ENCODE assay signal across 18 cellular contexts in genomic region chr11:10798330-10798980, GRCh38. TPM values are rescaled to one million over a fixed set of nuclear protein-coding genes. Genes with fewer than 3 reads are reported as not detected.
DNase-seq lines count a peak whose midpoint lies in the region; ATAC-seq lines count a peak whose summit lies in the region.
"Had no signal": no experiment of that assay in that cellular context is flagged by ENCODE, and none has a peak within 500 bp of the region (broad histone marks: within the 10 kb centered on the region; RNA-seq: fewer than 3 reads in every experiment).

No MANE protein-coding gene starts in this region.

- CTCF ChIA-PET in activated CD4-positive, alpha-beta T cell treated with anti-CD3 and anti-CD28 coated beads, Interleukin-2, amount 10 ng/mL, durations not matched to agents 7 days and 5 days (lab: Charles Lee): interaction anchor here (0.8 to 1.0 kb wide), 3 partner anchors 9 to 81 kb away, joined by 3 read pairs; no protein-coding TSS in a partner anchor

- H3K4me1 Mint-ChIP-seq in activated CD4-positive, alpha-beta T cell treated with anti-CD3 and anti-CD28 coated beads, Interleukin-2, amount 10 ng/mL, durations not matched to agents 7 days and 5 days: peaks cover 61% of the 10 kb centered on the region
- peaks cover 57% of the 10 kb centered on the region for H3K4me1 Mint-ChIP-seq in activated naive CD8-positive, alpha-beta T cell treated with anti-CD3 and anti-CD28 coated beads, Interleukin-2, amount 50 U/mL, for 24 hours
- peaks cover 38 to 55% of the 10 kb centered on the region in 2 donors for H3K4me1 Mint-ChIP-seq in natural killer cell treated with Interleukin-12 subunit alpha and Interleukin-12 subunit beta and Interleukin-15 and Interleukin-18, amount 100 ng/mL, for 72 hours (ENCODE audit: low read depth in 2 of 2)

- H3K4me3 Mint-ChIP-seq in activated CD4-positive, alpha-beta T cell treated with anti-CD3 and anti-CD28 coated beads, Interleukin-2, amount 10 ng/mL, durations not matched to agents 7 days and 5 days: no peak overlapping the region
- H3K4me3 Mint-ChIP-seq in activated naive CD8-positive, alpha-beta T cell treated with anti-CD3 and anti-CD28 coated beads, Interleukin-2, amount 50 U/mL, for 24 hours: no peak overlapping the region
- peak overlapping the region; percentile 21 for H3K4me3 Mint-ChIP-seq in natural killer cell treated with Interleukin-12 subunit alpha and Interleukin-12 subunit beta and Interleukin-15 and Interleukin-18, amount 100 ng/mL, for 72 hours

- DNase-seq in activated CD4-positive, alpha-beta T cell treated with anti-CD3 and anti-CD28 coated beads, Interleukin-2, amount 10 ng/mL, durations not matched to agents 7 days and 5 days: no peak
- DNase-seq in activated CD4-positive, alpha-beta T cell treated with anti-CD3 and anti-CD28 coated beads for 48 hours: no peak
- DNase-seq in NAMALWA (ENCODE audit: low spot score) (peak; percentile 22), occipital lobe (lab: John Stamatoyannopoulos, UW) (no peak), D341Med (ENCODE audit: low spot score) (no peak)
- DNase-seq in activated naive CD8-positive, alpha-beta T cell treated with anti-CD3 and anti-CD28 coated beads, Interleukin-2, amount 50 U/mL, for 24 hours: no peak
- no peak for DNase-seq in natural killer cell treated with Interleukin-12 subunit alpha and Interleukin-12 subunit beta and Interleukin-15 and Interleukin-18, amount 100 ng/mL, for 72 hours (ENCODE audit: low spot score)
- no peak for DNase-seq in stimulated activated CD4-positive, alpha-beta T cell treated with anti-CD3 and anti-CD28 coated beads, Interleukin-12 subunit alpha, Interleukin-12 subunit beta, amount 100 ng/mL, for 4 hours
- DNase-seq: adrenal gland; C1 segment of cervical spinal cord; central memory CD4-positive, alpha-beta T cell; effector CD4-positive, alpha-beta T cell; hypothalamus; NCI-H1092 treated with DMSO at 0.1 percent for 48 hours; PC-9; stimulated activated CD4-positive, alpha-beta T cell treated with anti-CD3 and anti-CD28 coated beads, Interleukin-15, amount 100 ng/mL, for 24 hours had no signal

- H3K27ac Mint-ChIP-seq in activated CD4-positive, alpha-beta T cell treated with anti-CD3 and anti-CD28 coated beads, Interleukin-2, amount 10 ng/mL, durations not matched to agents 7 days and 5 days: peak overlapping the region; percentile 11
- H3K27ac Mint-ChIP-seq in activated naive CD8-positive, alpha-beta T cell treated with anti-CD3 and anti-CD28 coated beads, Interleukin-2, amount 50 U/mL, for 24 hours: peak overlapping the region; percentile 67
- peak overlapping the region; percentile 48 to 75 for H3K27ac Mint-ChIP-seq in natural killer cell treated with Interleukin-12 subunit alpha and Interleukin-12 subunit beta and Interleukin-15 and Interleukin-18, amount 100 ng/mL, for 72 hours

- H3K27me3 Mint-ChIP-seq in activated CD4-positive, alpha-beta T cell treated with anti-CD3 and anti-CD28 coated beads, Interleukin-2, amount 10 ng/mL, durations not matched to agents 7 days and 5 days: no peaks in the 10 kb centered on the region
- H3K27me3 Mint-ChIP-seq in activated naive CD8-positive, alpha-beta T cell treated with anti-CD3 and anti-CD28 coated beads, Interleukin-2, amount 50 U/mL, for 24 hours: peaks cover 2% of the 10 kb centered on the region
- no peaks in the 10 kb centered on the region for H3K27me3 Mint-ChIP-seq in natural killer cell treated with Interleukin-12 subunit alpha and Interleukin-12 subunit beta and Interleukin-15 and Interleukin-18, amount 100 ng/mL, for 72 hours
- H3K27me3 Mint-ChIP-seq: stimulated activated naive CD8-positive, alpha-beta T cell treated with anti-CD3 and anti-CD28 coated beads, Interleukin-15, Interleukin-2, amounts not matched to agents 100 ng/mL and 50 ng/mL, for 24 hours had no signal

- POLR2A ChIA-PET in activated CD4-positive, alpha-beta T cell treated with anti-CD3 and anti-CD28 coated beads, Interleukin-2, amount 10 ng/mL, durations not matched to agents 7 days and 5 days (lab: Charles Lee): interaction anchor here (0.6 to 1.3 kb wide), 2 partner anchors 11 to 32 kb away, joined by 3 to 9 read pairs; partner anchors contain the start of gene EIF4G2

- no peaks in the 10 kb centered on the region for H3K9me3 Mint-ChIP-seq in activated CD4-positive, alpha-beta T cell treated with anti-CD3 and anti-CD28 coated beads, Interleukin-2, amount 10 ng/mL, durations not matched to agents 7 days and 5 days
- no peaks in the 10 kb centered on the region for H3K9me3 Mint-ChIP-seq in activated naive CD8-positive, alpha-beta T cell treated with anti-CD3 and anti-CD28 coated beads, Interleukin-2, amount 50 U/mL, for 24 hours
- H3K9me3 Mint-ChIP-seq in natural killer cell treated with Interleukin-12 subunit alpha and Interleukin-12 subunit beta and Interleukin-15 and Interleukin-18, amount 100 ng/mL, for 72 hours: no peaks in the 10 kb centered on the region
- H3K9me3 Mint-ChIP-seq: stimulated activated naive CD8-positive, alpha-beta T cell treated with anti-CD3 and anti-CD28 coated beads, Interleukin-15, Interleukin-2, amounts not matched to agents 100 ng/mL and 50 ng/mL, for 24 hours had no signal

- H3K36me3 Mint-ChIP-seq in activated CD4-positive, alpha-beta T cell treated with anti-CD3 and anti-CD28 coated beads, Interleukin-2, amount 10 ng/mL, durations not matched to agents 7 days and 5 days (ENCODE audit: low read depth): peaks cover 78% of the 10 kb centered on the region
- H3K36me3 Mint-ChIP-seq in activated naive CD8-positive, alpha-beta T cell treated with anti-CD3 and anti-CD28 coated beads, Interleukin-2, amount 50 U/mL, for 24 hours (ENCODE audit: low read depth): peaks cover 76% of the 10 kb centered on the region
- H3K36me3 Mint-ChIP-seq in natural killer cell treated with Interleukin-12 subunit alpha and Interleukin-12 subunit beta and Interleukin-15 and Interleukin-18, amount 100 ng/mL, for 72 hours: peaks cover 59% of the 10 kb centered on the region

- no peak for ATAC-seq in activated naive CD8-positive, alpha-beta T cell treated with anti-CD3 and anti-CD28 coated beads, Interleukin-2, amount 50 U/mL, for 24 hours
- ATAC-seq in natural killer cell treated with Interleukin-12 subunit alpha and Interleukin-12 subunit beta and Interleukin-15 and Interleukin-18, amount 100 ng/mL, for 72 hours: no peak
- ATAC-seq: left lobe of liver had no signal

RNA-seq across cellular contexts. Expression of gene EIF4G2, which starts 10.3 kb away (rescaled TPM):
- total RNA-seq in activated CD4-positive, alpha-beta T cell treated with anti-CD3 and anti-CD28 coated beads, Interleukin-2, amount 10 ng/mL, durations not matched to agents 7 days and 5 days: 100 to 1,000 TPM; 650 to 817 TPM
- total RNA-seq in natural killer cell treated with Interleukin-12 subunit alpha and Interleukin-12 subunit beta and Interleukin-15 and Interleukin-18, amount 100 ng/mL, for 72 hours: 1,000 to 10,000 TPM in 1 of 2 donors, 100 to 1,000 TPM in 1; 997 to 1,080 TPM
- total RNA-seq in occipital lobe: 1,024 TPM

RNA-seq across cellular contexts. Expression of gene CTR9, which starts 47.4 kb away (rescaled TPM):
- total RNA-seq in activated CD4-positive, alpha-beta T cell treated with anti-CD3 and anti-CD28 coated beads, Interleukin-2, amount 10 ng/mL, durations not matched to agents 7 days and 5 days: 10 to 100 TPM; 45.3 to 47.0 TPM
- 10 to 100 TPM; 42.9 to 45.7 TPM for total RNA-seq in natural killer cell treated with Interleukin-12 subunit alpha and Interleukin-12 subunit beta and Interleukin-15 and Interleukin-18, amount 100 ng/mL, for 72 hours
- total RNA-seq in occipital lobe: 36.8 TPM

RNA-seq across cellular contexts. Expression of gene ZBED5, which starts 59.4 kb away (rescaled TPM):
- 10 to 100 TPM; 57.1 to 57.5 TPM for total RNA-seq in activated CD4-positive, alpha-beta T cell treated with anti-CD3 and anti-CD28 coated beads, Interleukin-2, amount 10 ng/mL, durations not matched to agents 7 days and 5 days
- 10 to 100 TPM; 34.5 to 37.1 TPM for total RNA-seq in natural killer cell treated with Interleukin-12 subunit alpha and Interleukin-12 subunit beta and Interleukin-15 and Interleukin-18, amount 100 ng/mL, for 72 hours
- total RNA-seq in occipital lobe: 73.6 TPM

Comparison
In these comparisons a context has a peak if more than half of its experiments do, and no peak if none do; other contexts are left out.
1. H3K27ac Mint-ChIP-seq: peak in every context shown above with its lines; median percentile 67 in activated naive CD8-positive, alpha-beta T cell treated with anti-CD3 and anti-CD28 coated beads, Interleukin-2, amount 50 U/mL, for 24 hours; 62 in natural killer cell treated with Interleukin-12 subunit alpha and Interleukin-12 subunit beta and Interleukin-15 and Interleukin-18, amount 100 ng/mL, for 72 hours; 11 in activated CD4-positive, alpha-beta T cell treated with anti-CD3 and anti-CD28 coated beads, Interleukin-2, amount 10 ng/mL, durations not matched to agents 7 days and 5 days.